Comparison of ENCODE assay signal across 16 cellular contexts in genomic region chr10:47346572-47347302, GRCh38. TPM values are rescaled to one million over a fixed set of nuclear protein-coding genes. Genes with fewer than 3 reads are reported as not detected.
DNase-seq lines count a peak whose midpoint lies in the region; ATAC-seq, FAIRE-seq and TF ChIP-seq lines count a peak whose summit lies in the region.
"Had no signal": no experiment of that assay in that cellular context is flagged by ENCODE, and none has a peak within 500 bp of the region (broad histone marks: within the 10 kb centered on the region; RNA-seq: fewer than 3 reads in every experiment).

No MANE protein-coding gene starts in this region.

- no peaks in the 10 kb centered on the region for H3F3A ChIP-seq in SK-N-SH (replicated peaks; ENCODE audit: insufficient read depth)

- peak overlapping the region in 1 of 2 experiments; percentile 85; a peak in 1 of 4 replicates for H3K27ac ChIP-seq in SK-N-SH (ENCODE audit: low read depth in 2 of 2, low read length in 1 of 2)
- H3K27ac ChIP-seq: gastrocnemius medialis, prostate gland had no signal

- CTCF ChIA-PET in SK-N-SH (lab: Yijun Ruan, JAX), result interaction anchor here (0.6 to 5.2 kb wide), 4 partner anchors 14 to 322 kb away, joined by 3 to 23 read pairs (median 8); no protein-coding TSS in a partner anchor

- peak; percentile 16 for DNase-seq in natural killer cell treated with Interleukin-12 subunit alpha and Interleukin-12 subunit beta and Interleukin-15 and Interleukin-18, amount 100 ng/mL, for 72 hours (ENCODE audit: low spot score)
- no peak for DNase-seq in natural killer cell
- DNase-seq in NCI-H69 (lab: John Stamatoyannopoulos, UW), result peak; percentile 77
- peak; percentile 7 to 32 for DNase-seq in foreskin fibroblast
- DNase-seq in frontal cortex (ENCODE audit: low spot score in 2 of 2), result no peak
- DNase-seq in GM19239 (ENCODE audit: insufficient read length, low spot score), result no peak
- no peak for DNase-seq in SK-N-SH
- DNase-seq: activated CD4-positive, alpha-beta memory T cell treated with anti-CD3 and anti-CD28 coated beads, Interleukin-2, amount 10 ng/mL, durations not matched to agents 7 days and 5 days; AML-193; gastrocnemius medialis; SHP77 treated with DMSO at 0.1 percent for 48 hours had no signal

- no peaks in the 10 kb centered on the region for H3K36me3 Mint-ChIP-seq in natural killer cell treated with Interleukin-12 subunit alpha and Interleukin-12 subunit beta and Interleukin-15 and Interleukin-18, amount 100 ng/mL, for 72 hours
- no peaks in the 10 kb centered on the region for H3K36me3 Mint-ChIP-seq in natural killer cell

- H3K9ac ChIP-seq in SK-N-SH, result no peak overlapping the region

- H3K9me3 Mint-ChIP-seq in natural killer cell treated with Interleukin-12 subunit alpha and Interleukin-12 subunit beta and Interleukin-15 and Interleukin-18, amount 100 ng/mL, for 72 hours, result no peaks in the 10 kb centered on the region
- no peaks in the 10 kb centered on the region for H3K9me3 Mint-ChIP-seq in natural killer cell
- H3K9me3 Mint-ChIP-seq: activated CD4-positive, alpha-beta memory T cell treated with anti-CD3 and anti-CD28 coated beads, Interleukin-2, amount 10 ng/mL, durations not matched to agents 7 days and 5 days had no signal

- no peak overlapping the region for H3K27ac Mint-ChIP-seq in natural killer cell treated with Interleukin-12 subunit alpha and Interleukin-12 subunit beta and Interleukin-15 and Interleukin-18, amount 100 ng/mL, for 72 hours
- H3K27ac Mint-ChIP-seq in natural killer cell, result no peak overlapping the region
- H3K27ac Mint-ChIP-seq: activated CD4-positive, alpha-beta memory T cell treated with anti-CD3 and anti-CD28 coated beads, Interleukin-2, amount 10 ng/mL, durations not matched to agents 7 days and 5 days had no signal

- H3K4me3 Mint-ChIP-seq in natural killer cell treated with Interleukin-12 subunit alpha and Interleukin-12 subunit beta and Interleukin-15 and Interleukin-18, amount 100 ng/mL, for 72 hours, result no peak overlapping the region
- H3K4me3 Mint-ChIP-seq in natural killer cell, result no peak overlapping the region
- H3K4me3 Mint-ChIP-seq: activated CD4-positive, alpha-beta memory T cell treated with anti-CD3 and anti-CD28 coated beads, Interleukin-2, amount 10 ng/mL, durations not matched to agents 7 days and 5 days had no signal

- FAIRE-seq in frontal cortex (lab: Jason Lieb, UNC), result no peak
- no peak for FAIRE-seq in GM19239 (lab: Jason Lieb, UNC)
- FAIRE-seq: astrocyte had no signal

- no peaks in the 10 kb centered on the region for H3K36me3 ChIP-seq in SK-N-SH (replicated peaks in 1 of 2; ENCODE audit: control insufficient read depth in 1 of 2, insufficient read depth in 2 of 2, low read length in 1 of 2)
- H3K36me3 ChIP-seq: gastrocnemius medialis, prostate gland had no signal

- no peak overlapping the region for H3K4me2 ChIP-seq in SK-N-SH

- no peaks in the 10 kb centered on the region for H3K4me1 Mint-ChIP-seq in natural killer cell treated with Interleukin-12 subunit alpha and Interleukin-12 subunit beta and Interleukin-15 and Interleukin-18, amount 100 ng/mL, for 72 hours (ENCODE audit: low read depth in 2 of 2)
- H3K4me1 Mint-ChIP-seq in natural killer cell, result no peaks in the 10 kb centered on the region
- H3K4me1 Mint-ChIP-seq: activated CD4-positive, alpha-beta memory T cell treated with anti-CD3 and anti-CD28 coated beads, Interleukin-2, amount 10 ng/mL, durations not matched to agents 7 days and 5 days had no signal

- no peak overlapping the region for H2AFZ ChIP-seq in SK-N-SH (ENCODE audit: low read depth)

- intact Hi-C loops in natural killer cell (cut with micrococcal nuclease), result no loop called here

- no peak for TF ChIP-seq EP300 in SK-N-SH (IDR thresholded peaks at IDR 0.05; ENCODE audit: borderline replicate concordance in 1 of 2, low read depth in 1 of 2, low read length in 1 of 2)

- TF ChIP-seq CTCF in natural killer cell (IDR thresholded peaks at IDR 0.05) (no peak), foreskin fibroblast (IDR thresholded peaks at IDR 0.05; ENCODE audit: low read depth, low read length) (no peak), SK-N-SH (IDR thresholded peaks at IDR 0.05) (no peak)

- H3K9me2 ChIP-seq in SK-N-SH, result 0 out of 2 replicates have a peak, but pooled peaks cover 4% of the 10 kb centered on the region

- H4K20me1 ChIP-seq in SK-N-SH (ENCODE audit: insufficient read depth), result no peaks in the 10 kb centered on the region

- no peak for TF ChIP-seq RAD21 in SK-N-SH (IDR thresholded peaks at IDR 0.05; ENCODE audit: low read length)

- peaks cover 0 to 33% of the 10 kb centered on the region in 2 experiments; a peak in 2 of 4 replicates for H3K4me1 ChIP-seq in SK-N-SH (ENCODE audit: control insufficient read depth in 1 of 2, insufficient read depth in 2 of 2, low read depth in 1 of 2, low read length in 1 of 2)
- H3K4me1 ChIP-seq: gastrocnemius medialis, prostate gland had no signal

- H3K27me3 Mint-ChIP-seq in natural killer cell treated with Interleukin-12 subunit alpha and Interleukin-12 subunit beta and Interleukin-15 and Interleukin-18, amount 100 ng/mL, for 72 hours, result peaks cover 0 to 3% of the 10 kb centered on the region in 2 donors
- H3K27me3 Mint-ChIP-seq in natural killer cell (ENCODE audit: low read depth in 2 of 2), result peaks cover 0 to 6% of the 10 kb centered on the region in 2 donors
- H3K27me3 Mint-ChIP-seq: activated CD4-positive, alpha-beta memory T cell treated with anti-CD3 and anti-CD28 coated beads, Interleukin-2, amount 10 ng/mL, durations not matched to agents 7 days and 5 days had no signal

- ATAC-seq in natural killer cell treated with Interleukin-12 subunit alpha and Interleukin-12 subunit beta and Interleukin-15 and Interleukin-18, amount 100 ng/mL, for 72 hours, result no peak
- ATAC-seq in natural killer cell, result no peak
- no peak for ATAC-seq in HG03432 (IDR thresholded peaks at IDR 0.05; ENCODE audit: unreplicated experiment)
- ATAC-seq: gastrocnemius medialis had no signal

- peaks cover 28% of the 10 kb centered on the region for H3K27me3 ChIP-seq in SK-N-SH (ENCODE audit: insufficient read depth)
- H3K27me3 ChIP-seq: gastrocnemius medialis had no signal

- WGBS in SK-N-SH (ENCODE audit: low lambda C conversion rate), result 61% methylated on average over 13 of the region's 13 CpGs

- no peaks in the 10 kb centered on the region for H3K79me2 ChIP-seq in SK-N-SH (ENCODE audit: insufficient read depth)

- POLR2A ChIA-PET in SK-N-SH (lab: Yijun Ruan, JAX), result no interaction called here

- H3K9me3 ChIP-seq in SK-N-SH, result no peaks in the 10 kb centered on the region
- H3K9me3 ChIP-seq: gastrocnemius medialis, prostate gland had no signal

- H3K4me3 ChIP-seq in foreskin fibroblast (ENCODE audit: low read depth in 1 of 2, low read length in 2 of 2) (no peak overlapping the region), SK-N-SH (ENCODE audit: low read depth in 2 of 2, low read length in 1 of 2) (no peak overlapping the region)
- H3K4me3 ChIP-seq: gastrocnemius medialis, prostate gland had no signal

TF ChIP-seq in SK-N-SH, 30 proteins besides CTCF, POLR2A, EP300 and RAD21:
- TF ChIP-seq SIN3A (IDR thresholded peaks at IDR 0.05; ENCODE audit: borderline replicate concordance, low read depth, low read length) (no peak), GABPA (IDR thresholded peaks at IDR 0.05; ENCODE audit: low read depth) (no peak), JUND (IDR thresholded peaks at IDR 0.05) (no peak)

RNA-seq across cellular contexts. Expression of gene RBP3, which starts 1.4 kb away (rescaled TPM):
- total RNA-seq in natural killer cell treated with Interleukin-12 subunit alpha and Interleukin-12 subunit beta and Interleukin-15 and Interleukin-18, amount 100 ng/mL, for 72 hours, result not detected
- total RNA-seq in natural killer cell (not detected), frontal cortex (not detected)
- polyA plus RNA-seq in SK-N-SH (2012; rRNA removed), result not detected in 2 replicates
- polyA plus RNA-seq in SK-N-SH (2012; cell fraction: cytosol; rRNA removed), result not detected in 2 replicates
- not detected in 2 replicates for polyA plus RNA-seq in SK-N-SH (2012; cell fraction: nucleus; rRNA removed)
- total RNA-seq: activated CD4-positive, alpha-beta memory T cell treated with anti-CD3 and anti-CD28 coated beads, Interleukin-2, amount 10 ng/mL, durations not matched to agents 7 days and 5 days; astrocyte; gastrocnemius medialis; H4; prostate gland; ureter had no signal

RNA-seq across cellular contexts. Expression of gene GDF2, which starts 24.5 kb away (rescaled TPM):
- not detected for total RNA-seq in natural killer cell treated with Interleukin-12 subunit alpha and Interleukin-12 subunit beta and Interleukin-15 and Interleukin-18, amount 100 ng/mL, for 72 hours
- total RNA-seq in natural killer cell (not detected), frontal cortex (not detected)
- polyA plus RNA-seq in SK-N-SH (2012; rRNA removed), result not detected in 2 replicates
- polyA plus RNA-seq in SK-N-SH (2012; cell fraction: cytosol; rRNA removed), result not detected in 2 replicates
- not detected in 2 replicates for polyA plus RNA-seq in SK-N-SH (2012; cell fraction: nucleus; rRNA removed)
- total RNA-seq: activated CD4-positive, alpha-beta memory T cell treated with anti-CD3 and anti-CD28 coated beads, Interleukin-2, amount 10 ng/mL, durations not matched to agents 7 days and 5 days; astrocyte; gastrocnemius medialis; H4; prostate gland; ureter had no signal

RNA-seq across cellular contexts. Expression of gene ZNF488, which starts 37.4 kb away (rescaled TPM):
- total RNA-seq in natural killer cell treated with Interleukin-12 subunit alpha and Interleukin-12 subunit beta and Interleukin-15 and Interleukin-18, amount 100 ng/mL, for 72 hours, result not detected
- total RNA-seq in natural killer cell (not detected), frontal cortex (0.41 TPM)
- 0.59 and 0.81 TPM in 2 replicates for polyA plus RNA-seq in SK-N-SH (2012; rRNA removed)
- polyA plus RNA-seq in SK-N-SH (2012; cell fraction: cytosol; rRNA removed), result 0.27 and 0.52 TPM in 2 replicates
- 0.48 and 0.52 TPM in 2 replicates for polyA plus RNA-seq in SK-N-SH (2012; cell fraction: nucleus; rRNA removed)
- total RNA-seq: gastrocnemius medialis had no signal

RNA-seq across cellular contexts. Expression of gene GDF10, which starts 46.7 kb away (rescaled TPM):
- not detected for total RNA-seq in natural killer cell treated with Interleukin-12 subunit alpha and Interleukin-12 subunit beta and Interleukin-15 and Interleukin-18, amount 100 ng/mL, for 72 hours
- total RNA-seq in natural killer cell, result not detected
- total RNA-seq in frontal cortex, result 6.5 TPM
- 0.02 TPM in 1 of 2 replicates, not detected in the other for polyA plus RNA-seq in SK-N-SH (2012; rRNA removed)
- polyA plus RNA-seq in SK-N-SH (2012; cell fraction: cytosol; rRNA removed), result 0.04 TPM in 1 of 2 replicates, not detected in the other
- polyA plus RNA-seq in SK-N-SH (2012; cell fraction: nucleus; rRNA removed), result not detected in 2 replicates
- total RNA-seq: activated CD4-positive, alpha-beta memory T cell treated with anti-CD3 and anti-CD28 coated beads, Interleukin-2, amount 10 ng/mL, durations not matched to agents 7 days and 5 days; H4 had no signal

Comparison
In these comparisons a context has a peak if more than half of its experiments do, and no peak if none do; other contexts are left out.
1. DNase-seq: peak in natural killer cell treated with Interleukin-12 subunit alpha and Interleukin-12 subunit beta and Interleukin-15 and Interleukin-18, amount 100 ng/mL, for 72 hours (single experiment), NCI-H69 (single experiment) and foreskin fibroblast (2 of 2); none in natural killer cell (single experiment), frontal cortex (0 of 2), GM19239 (single experiment) and SK-N-SH (single experiment).